1 cellular context compared by ENCODE assay signal in genomic region chr18:2164644-2165287, GRCh38.
TF ChIP-seq lines count a peak whose summit lies in the region.

No MANE protein-coding gene starts in this region.

TF ChIP-seq in GM23338, 12 proteins besides CTCF, POLR2A, EP300 and RAD21 (continued from another document):
- TF ChIP-seq, protein P1, sequence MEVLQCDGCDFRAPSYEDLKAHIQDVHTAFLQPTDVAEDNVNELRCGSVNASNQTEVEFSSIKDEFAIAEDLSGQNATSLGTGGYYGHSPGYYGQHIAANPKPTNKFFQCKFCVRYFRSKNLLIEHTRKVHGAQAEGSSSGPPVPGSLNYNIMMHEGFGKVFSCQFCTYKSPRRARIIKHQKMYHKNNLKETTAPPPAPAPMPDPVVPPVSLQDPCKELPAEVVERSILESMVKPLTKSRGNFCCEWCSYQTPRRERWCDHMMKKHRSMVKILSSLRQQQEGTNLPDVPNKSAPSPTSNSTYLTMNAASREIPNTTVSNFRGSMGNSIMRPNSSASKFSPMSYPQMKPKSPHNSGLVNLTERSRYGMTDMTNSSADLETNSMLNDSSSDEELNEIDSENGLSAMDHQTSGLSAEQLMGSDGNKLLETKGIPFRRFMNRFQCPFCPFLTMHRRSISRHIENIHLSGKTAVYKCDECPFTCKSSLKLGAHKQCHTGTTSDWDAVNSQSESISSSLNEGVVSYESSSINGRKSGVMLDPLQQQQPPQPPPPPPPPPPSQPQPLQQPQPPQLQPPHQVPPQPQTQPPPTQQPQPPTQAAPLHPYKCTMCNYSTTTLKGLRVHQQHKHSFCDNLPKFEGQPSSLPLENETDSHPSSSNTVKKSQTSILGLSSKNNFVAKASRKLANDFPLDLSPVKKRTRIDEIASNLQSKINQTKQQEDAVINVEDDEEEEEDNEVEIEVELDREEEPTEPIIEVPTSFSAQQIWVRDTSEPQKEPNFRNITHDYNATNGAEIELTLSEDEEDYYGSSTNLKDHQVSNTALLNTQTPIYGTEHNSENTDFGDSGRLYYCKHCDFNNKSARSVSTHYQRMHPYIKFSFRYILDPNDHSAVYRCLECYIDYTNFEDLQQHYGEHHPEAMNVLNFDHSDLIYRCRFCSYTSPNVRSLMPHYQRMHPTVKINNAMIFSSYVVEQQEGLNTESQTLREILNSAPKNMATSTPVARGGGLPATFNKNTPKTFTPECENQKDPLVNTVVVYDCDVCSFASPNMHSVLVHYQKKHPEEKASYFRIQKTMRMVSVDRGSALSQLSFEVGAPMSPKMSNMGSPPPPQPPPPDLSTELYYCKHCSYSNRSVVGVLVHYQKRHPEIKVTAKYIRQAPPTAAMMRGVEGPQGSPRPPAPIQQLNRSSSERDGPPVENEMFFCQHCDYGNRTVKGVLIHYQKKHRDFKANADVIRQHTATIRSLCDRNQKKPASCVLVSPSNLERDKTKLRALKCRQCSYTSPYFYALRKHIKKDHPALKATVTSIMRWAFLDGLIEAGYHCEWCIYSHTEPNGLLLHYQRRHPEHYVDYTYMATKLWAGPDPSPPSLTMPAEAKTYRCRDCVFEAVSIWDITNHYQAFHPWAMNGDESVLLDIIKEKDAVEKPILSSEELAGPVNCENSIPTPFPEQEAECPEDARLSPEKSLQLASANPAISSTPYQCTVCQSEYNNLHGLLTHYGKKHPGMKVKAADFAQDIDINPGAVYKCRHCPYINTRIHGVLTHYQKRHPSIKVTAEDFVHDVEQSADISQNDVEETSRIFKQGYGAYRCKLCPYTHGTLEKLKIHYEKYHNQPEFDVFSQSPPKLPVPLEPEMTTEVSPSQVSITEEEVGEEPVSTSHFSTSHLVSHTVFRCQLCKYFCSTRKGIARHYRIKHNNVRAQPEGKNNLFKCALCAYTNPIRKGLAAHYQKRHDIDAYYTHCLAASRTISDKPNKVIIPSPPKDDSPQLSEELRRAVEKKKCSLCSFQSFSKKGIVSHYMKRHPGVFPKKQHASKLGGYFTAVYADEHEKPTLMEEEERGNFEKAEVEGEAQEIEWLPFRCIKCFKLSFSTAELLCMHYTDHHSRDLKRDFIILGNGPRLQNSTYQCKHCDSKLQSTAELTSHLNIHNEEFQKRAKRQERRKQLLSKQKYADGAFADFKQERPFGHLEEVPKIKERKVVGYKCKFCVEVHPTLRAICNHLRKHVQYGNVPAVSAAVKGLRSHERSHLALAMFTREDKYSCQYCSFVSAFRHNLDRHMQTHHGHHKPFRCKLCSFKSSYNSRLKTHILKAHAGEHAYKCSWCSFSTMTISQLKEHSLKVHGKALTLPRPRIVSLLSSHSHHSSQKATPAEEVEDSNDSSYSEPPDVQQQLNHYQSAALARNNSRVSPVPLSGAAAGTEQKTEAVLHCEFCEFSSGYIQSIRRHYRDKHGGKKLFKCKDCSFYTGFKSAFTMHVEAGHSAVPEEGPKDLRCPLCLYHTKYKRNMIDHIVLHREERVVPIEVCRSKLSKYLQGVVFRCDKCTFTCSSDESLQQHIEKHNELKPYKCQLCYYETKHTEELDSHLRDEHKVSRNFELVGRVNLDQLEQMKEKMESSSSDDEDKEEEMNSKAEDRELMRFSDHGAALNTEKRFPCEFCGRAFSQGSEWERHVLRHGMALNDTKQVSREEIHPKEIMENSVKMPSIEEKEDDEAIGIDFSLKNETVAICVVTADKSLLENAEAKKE (CRISPR knock-in tag; IDR thresholded peaks at IDR 0.05), result no peak
- TF ChIP-seq, protein P2, sequence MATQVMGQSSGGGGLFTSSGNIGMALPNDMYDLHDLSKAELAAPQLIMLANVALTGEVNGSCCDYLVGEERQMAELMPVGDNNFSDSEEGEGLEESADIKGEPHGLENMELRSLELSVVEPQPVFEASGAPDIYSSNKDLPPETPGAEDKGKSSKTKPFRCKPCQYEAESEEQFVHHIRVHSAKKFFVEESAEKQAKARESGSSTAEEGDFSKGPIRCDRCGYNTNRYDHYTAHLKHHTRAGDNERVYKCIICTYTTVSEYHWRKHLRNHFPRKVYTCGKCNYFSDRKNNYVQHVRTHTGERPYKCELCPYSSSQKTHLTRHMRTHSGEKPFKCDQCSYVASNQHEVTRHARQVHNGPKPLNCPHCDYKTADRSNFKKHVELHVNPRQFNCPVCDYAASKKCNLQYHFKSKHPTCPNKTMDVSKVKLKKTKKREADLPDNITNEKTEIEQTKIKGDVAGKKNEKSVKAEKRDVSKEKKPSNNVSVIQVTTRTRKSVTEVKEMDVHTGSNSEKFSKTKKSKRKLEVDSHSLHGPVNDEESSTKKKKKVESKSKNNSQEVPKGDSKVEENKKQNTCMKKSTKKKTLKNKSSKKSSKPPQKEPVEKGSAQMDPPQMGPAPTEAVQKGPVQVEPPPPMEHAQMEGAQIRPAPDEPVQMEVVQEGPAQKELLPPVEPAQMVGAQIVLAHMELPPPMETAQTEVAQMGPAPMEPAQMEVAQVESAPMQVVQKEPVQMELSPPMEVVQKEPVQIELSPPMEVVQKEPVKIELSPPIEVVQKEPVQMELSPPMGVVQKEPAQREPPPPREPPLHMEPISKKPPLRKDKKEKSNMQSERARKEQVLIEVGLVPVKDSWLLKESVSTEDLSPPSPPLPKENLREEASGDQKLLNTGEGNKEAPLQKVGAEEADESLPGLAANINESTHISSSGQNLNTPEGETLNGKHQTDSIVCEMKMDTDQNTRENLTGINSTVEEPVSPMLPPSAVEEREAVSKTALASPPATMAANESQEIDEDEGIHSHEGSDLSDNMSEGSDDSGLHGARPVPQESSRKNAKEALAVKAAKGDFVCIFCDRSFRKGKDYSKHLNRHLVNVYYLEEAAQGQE (IDR thresholded peaks at IDR 0.05; ENCODE audit: unreplicated experiment), result no peak
- TF ChIP-seq ETS1 (IDR thresholded peaks at IDR 0.05) (no peak), POLR2AphosphoS5 (IDR thresholded peaks at IDR 0.05; ENCODE audit: low read depth) (no peak)
